ENCODE assay signal across 17 cellular contexts in the genomic region with DNA sequence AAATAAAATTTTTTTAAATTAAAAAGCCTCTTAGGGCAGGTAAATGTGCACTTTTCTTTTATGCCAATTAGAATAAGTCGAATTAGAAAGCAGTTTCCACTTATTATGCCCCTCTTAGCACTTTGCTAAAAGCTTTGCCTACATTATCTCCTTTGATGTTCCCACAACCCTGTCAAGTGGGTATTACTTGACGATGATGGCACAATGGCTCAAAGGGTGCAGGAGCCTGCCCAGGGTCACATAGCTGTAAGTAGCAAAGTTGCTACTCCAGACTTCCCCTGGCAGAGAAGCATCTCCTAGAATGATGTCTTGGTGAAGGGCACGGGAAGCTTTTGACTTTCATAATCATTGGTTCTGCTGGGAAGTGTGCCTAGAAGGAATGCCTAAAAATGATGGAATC. TPM values are rescaled to one million over a fixed set of nuclear protein-coding genes. Genes with fewer than 3 reads are reported as not detected.
"Had no signal": no experiment of that assay in that cellular context is flagged by ENCODE, and none has a peak within 500 bp of the region (broad histone marks: within the 10 kb centered on the region; RNA-seq: fewer than 3 reads in every experiment).

No MANE protein-coding gene starts in this region.

- H3K4me3 ChIP-seq: mucosa of descending colon, psoas muscle, spleen had no signal

- H3K27me3 Mint-ChIP-seq: activated naive CD4-positive, alpha-beta T cell treated with anti-CD3 and anti-CD28 coated beads, Interleukin-2, amount 50 U/mL, for 24 hours had no signal

- DNase-seq: activated CD4-positive, alpha-beta T cell treated with anti-CD3 and anti-CD28 coated beads for 48 hours; activated CD8-positive, alpha-beta memory T cell treated with anti-CD3 and anti-CD28 coated beads for 24 hours; foreskin keratinocyte; head of caudate nucleus; mucosa of descending colon; nephron progenitor cell; psoas muscle; spleen; stimulated activated CD4-positive, alpha-beta T cell treated with anti-CD3 and anti-CD28 coated beads, Interleukin-1b, Interleukin-23, amount 100 ng/mL, for 48 hours; stimulated activated naive B cell treated with anti-CD40 and anti-IgM and Interleukin-4, amounts not matched to agents 10 μg/mL and 1 μg/mL and 100 μg/mL, for 72 hours; T1000 had no signal

- H3K9me3 ChIP-seq: mucosa of descending colon, psoas muscle, spleen had no signal

- H3K9me3 Mint-ChIP-seq: activated naive CD4-positive, alpha-beta T cell treated with anti-CD3 and anti-CD28 coated beads, Interleukin-2, amount 50 U/mL, for 24 hours; nephron progenitor cell; stimulated activated naive B cell treated with anti-CD40 and anti-IgM and Interleukin-4, amounts not matched to agents 10 μg/mL and 1 μg/mL and 100 μg/mL, for 72 hours; type B pancreatic cell had no signal

- FAIRE-seq: bronchial epithelial cell, colon, endothelial cell of umbilical vein had no signal

- ATAC-seq: foreskin keratinocyte; mucosa of descending colon; psoas muscle; sciatic nerve; stimulated activated naive B cell treated with anti-CD40 and anti-IgM and Interleukin-4, amounts not matched to agents 10 μg/mL and 1 μg/mL and 100 μg/mL, for 72 hours had no signal

- H3K4me3 Mint-ChIP-seq: activated naive CD4-positive, alpha-beta T cell treated with anti-CD3 and anti-CD28 coated beads, Interleukin-2, amount 50 U/mL, for 24 hours; nephron progenitor cell; stimulated activated naive B cell treated with anti-CD40 and anti-IgM and Interleukin-4, amounts not matched to agents 10 μg/mL and 1 μg/mL and 100 μg/mL, for 72 hours; type B pancreatic cell had no signal

- H3K4me1 ChIP-seq: foreskin keratinocyte, psoas muscle, spleen had no signal

- H3K27ac Mint-ChIP-seq: stimulated activated naive B cell treated with anti-CD40 and anti-IgM and Interleukin-4, amounts not matched to agents 10 μg/mL and 1 μg/mL and 100 μg/mL, for 72 hours; type B pancreatic cell had no signal

- H3K36me3 Mint-ChIP-seq: activated naive CD4-positive, alpha-beta T cell treated with anti-CD3 and anti-CD28 coated beads, Interleukin-2, amount 50 U/mL, for 24 hours; stimulated activated naive B cell treated with anti-CD40 and anti-IgM and Interleukin-4, amounts not matched to agents 10 μg/mL and 1 μg/mL and 100 μg/mL, for 72 hours; type B pancreatic cell had no signal

- H3K36me3 ChIP-seq: spleen had no signal

- H3K27ac ChIP-seq: foreskin keratinocyte, psoas muscle, spleen had no signal

- H3K27me3 ChIP-seq: foreskin keratinocyte, spleen had no signal

RNA-seq across cellular contexts. Expression of a gene that starts 18.4 kb away (rescaled TPM):
- total RNA-seq: bronchial epithelial cell had no signal
- polyA plus RNA-seq: foreskin keratinocyte had no signal
